Comparison of ENCODE assay signal across 8 cellular contexts in genomic region chr12:114684098-114684869, GRCh38. TPM values are rescaled to one million over a fixed set of nuclear protein-coding genes. Genes with fewer than 3 reads are reported as not detected.
DNase-seq lines count a peak whose midpoint lies in the region; ATAC-seq and TF ChIP-seq lines count a peak whose summit lies in the region.

TBX3 (minus strand) TSS chr12:114684175; CDS start chr12:114683200, 975 bp downstream.

- no peak within 1 kb of the TSS for H3K4me2 ChIP-seq in Karpas-422 (ENCODE audit: low read depth, low read length, poor library complexity, severe bottlenecking)

- H3K27ac ChIP-seq in dorsolateral prefrontal cortex (peak within 1 kb of the TSS in 54 of 59 donors; percentile 6 to 87 (median 66)), Karpas-422 (ENCODE audit: low read length) (no peak within 1 kb of the TSS)

- no peak within 1 kb of the TSS for H3K9ac ChIP-seq in Karpas-422 (ENCODE audit: low read length)

- H3K79me2 ChIP-seq in Karpas-422 (ENCODE audit: low read length): no peaks in the 10 kb centered on the region

- H3K9me2 ChIP-seq in Karpas-422 (replicated peaks; ENCODE audit: insufficient read depth, low read length): no peaks in the 10 kb centered on the region

- intact Hi-C loops in dorsolateral prefrontal cortex (cut with DNase I): no loop called here

- H3K4me3 ChIP-seq in dorsolateral prefrontal cortex: peak within 1 kb of the TSS; percentile 15 to 70 (median 52)
- H3K4me3 ChIP-seq in Karpas-422 (ENCODE audit: low read length): no peak within 1 kb of the TSS

- no peak within 1 kb of the TSS for H2AFZ ChIP-seq in Karpas-422 (ENCODE audit: low read length)

- no peaks in the 10 kb centered on the region for H3K4me1 ChIP-seq in Karpas-422 (ENCODE audit: low read length)

- ATAC-seq in GM18909 (IDR thresholded peaks at IDR 0.05; ENCODE audit: poor library complexity, unreplicated experiment) (peak; percentile 47), HG03175 (IDR thresholded peaks at IDR 0.05; ENCODE audit: unreplicated experiment) (no peak)

- peaks cover 20 to 100% (median 99%) of the 10 kb centered on the region in 45 donors for H3K27me3 ChIP-seq in dorsolateral prefrontal cortex
- no peaks in the 10 kb centered on the region for H3K27me3 ChIP-seq in Karpas-422 (ENCODE audit: low read length)

- DNase-seq in NCI-H1930 (lab: John Stamatoyannopoulos, UW): peak; percentile 91 to 93
- peak; percentile 81 for DNase-seq in activated CD4-positive, alpha-beta T cell treated with anti-CD3 and anti-CD28 coated beads for 48 hours
- peak in 8 of 10 donors; percentile 18 to 62 (median 42) for DNase-seq in dorsolateral prefrontal cortex
- DNase-seq in left kidney (ENCODE audit: low read depth, low spot score): peak; percentile 99
- peak; percentile 75 for DNase-seq in stimulated activated CD4-positive, alpha-beta T cell treated with anti-CD3 and anti-CD28 coated beads, Interleukin-15, amount 100 ng/mL, for 24 hours
- DNase-seq in Karpas-422: no peak

- H3K9me3 ChIP-seq in Karpas-422 (ENCODE audit: low read length): no peaks in the 10 kb centered on the region

- H3K36me3 ChIP-seq in Karpas-422 (ENCODE audit: insufficient read depth, low read length): no peaks in the 10 kb centered on the region

- H4K20me1 ChIP-seq in Karpas-422 (ENCODE audit: insufficient read depth, low read depth, low read length): no peaks in the 10 kb centered on the region

- TF ChIP-seq CTCF in dorsolateral prefrontal cortex (IDR thresholded peaks at IDR 0.05 in 54 of 56, conservative IDR thresholded peaks at IDR 0.05 in 2 of 56; ENCODE audit: low read depth in 1 of 56, partially characterized antibody in 56 of 56): peak in 52 of 56 donors; percentile 14 to 71 (median 46)

RNA-seq across cellular contexts. Expression of gene TBX3, which starts in this region (rescaled TPM):
- 10 to 100 TPM in 5 of 120 experiments, 1 to 10 TPM in 115; 1.5 to 20.6 (median 4.4) TPM for total RNA-seq in dorsolateral prefrontal cortex
- total RNA-seq in Karpas-422 (2014; rRNA removed; shearing (Covaris generic); ENCODE audit: low replicate concordance): not detected in 2 replicates
